In genomic region chr10:7028809-7029166, GRCh38 we compare ENCODE assay signal across 17 cellular contexts.
DNase-seq lines count a peak whose midpoint lies in the region; ATAC-seq, FAIRE-seq and TF ChIP-seq lines count a peak whose summit lies in the region.
"Had no signal": no experiment of that assay in that cellular context is flagged by ENCODE, and none has a peak within 500 bp of the region (broad histone marks: within the 10 kb centered on the region; RNA-seq: fewer than 3 reads in every experiment).

No MANE protein-coding gene starts in this region.

- no peaks in the 10 kb centered on the region for H3K9me1 ChIP-seq in K562 (ENCODE audit: control insufficient read depth, insufficient read depth, low read length)

- H4K20me1 ChIP-seq in GM23338 (replicated peaks; ENCODE audit: insufficient read depth) (no peaks in the 10 kb centered on the region), K562 (replicated peaks; ENCODE audit: control insufficient read depth, insufficient read depth, low read length) (no peaks in the 10 kb centered on the region)
- H4K20me1 ChIP-seq: BLaER1 had no signal

- TF ChIP-seq CTCF in GM23338 (conservative IDR thresholded peaks at IDR 0.05; ENCODE audit: low read depth in 2 of 2): no peak
- no peak for TF ChIP-seq CTCF in K562 (IDR thresholded peaks at IDR 0.05 in 2 of 3, conservative IDR thresholded peaks at IDR 0.05 in 1 of 3; ENCODE audit: insufficient read depth in 2 of 3, low read depth in 1 of 3, low read length in 3 of 3)

- WGBS in right cardiac atrium: 73% methylated on average over 1 of the region's 1 CpG
- 11% methylated on average over 1 of the region's 1 CpG for WGBS in K562 (ENCODE audit: insufficient coverage, low coverage, missing lambda C conversion rate)

- H3K4me1 ChIP-seq in right cardiac atrium (ENCODE audit: control insufficient read depth, insufficient read depth, low read length) (no peaks in the 10 kb centered on the region), GM23338 (ENCODE audit: insufficient read depth) (no peaks in the 10 kb centered on the region), K562 (replicated peaks in 1 of 2; ENCODE audit: control insufficient read depth in 2 of 2, insufficient read depth in 2 of 2, low read length in 2 of 2) (peaks cover 2 to 33% of the 10 kb centered on the region in 2 experiments; a peak in 4 of 5 replicates)

- no peak for TF ChIP-seq RAD21 in K562 (CRISPR knock-in tag; conservative IDR thresholded peaks at IDR 0.05 in 1 of 2, IDR thresholded peaks at IDR 0.05 in 1 of 2)

- in situ Hi-C loops in K562 (cut with MboI): no loop called here

- H3K27ac ChIP-seq in right cardiac atrium (ENCODE audit: low read length) (no peak overlapping the region), GM23338 (ENCODE audit: low read depth) (no peak overlapping the region), K562 (ENCODE audit: extremely low read depth, low read depth, low read length) (peak overlapping the region; percentile 98)
- H3K27ac ChIP-seq: BLaER1, HL-60, PC-9 had no signal

- H3K4me1 Mint-ChIP-seq in GM23338: no peaks in the 10 kb centered on the region; the same call in 2 of the 3 replicates
- peaks cover 56% of the 10 kb centered on the region for H3K4me1 Mint-ChIP-seq in stimulated activated effector memory CD8-positive, alpha-beta T cell treated with anti-CD3 and anti-CD28 coated beads, Interleukin-12 subunit alpha, Interleukin-12 subunit beta, amount 100 ng/mL, for 72 hours

- no peak for TF ChIP-seq EP300 in K562 (IDR thresholded peaks at IDR 0.05; ENCODE audit: low read length)

- intact Hi-C loops in Right ventricle myocardium inferior (cut with DNase I) (no loop called here), right cardiac atrium (cut with DNase I) (no loop called here), K562 (cut with micrococcal nuclease) (loop anchor here (1.0 kb wide), 1 partner anchor 108 kb away; no protein-coding TSS in a partner anchor)

- no peak for TF ChIP-seq POLR2A in K562 (conservative IDR thresholded peaks at IDR 0.05)

- no peak overlapping the region for H3K4me3 Mint-ChIP-seq in GM23338
- H3K4me3 Mint-ChIP-seq in stimulated activated effector memory CD8-positive, alpha-beta T cell treated with anti-CD3 and anti-CD28 coated beads, Interleukin-12 subunit alpha, Interleukin-12 subunit beta, amount 100 ng/mL, for 72 hours: peak overlapping the region; percentile 59

- POLR2A ChIA-PET in K562 (lab: Yijun Ruan, JAX): interaction anchor here (1.0 to 1.7 kb wide), 3 partner anchors 9 to 62 kb away, joined by 3 to 5 read pairs (median 5); no protein-coding TSS in a partner anchor

- peak overlapping the region in 1 of 2 experiments; percentile 66; a peak in 2 of 4 replicates for H3K9ac ChIP-seq in K562 (ENCODE audit: insufficient read depth in 1 of 2, low read depth in 2 of 2, low read length in 2 of 2)
- H3K9ac ChIP-seq: BLaER1 had no signal

- DNase-seq in Right ventricle myocardium inferior (ENCODE audit: missing footprints) (no peak), right cardiac atrium (no peak), GM23338 (ENCODE audit: low spot score) (no peak), K562 (ENCODE audit: extremely low read depth in 1 of 4, low spot score in 3 of 4) (peak in 1 of 4 experiments; percentile 33), DMS153 (lab: John Stamatoyannopoulos, UW) (no peak), globus pallidus (ENCODE audit: low spot score) (no peak)
- DNase-seq in stimulated activated effector memory CD8-positive, alpha-beta T cell treated with anti-CD3 and anti-CD28 coated beads, Interleukin-12 subunit alpha, Interleukin-12 subunit beta, amount 100 ng/mL, for 72 hours (ENCODE audit: low spot score in 2 of 2): no peak
- DNase-seq: GOT3, NCI-H1105, NCI-H1694 treated with DMSO at 0.1 percent for 48 hours, NCI-H345, NCI-H69, PC-9 had no signal

- H2AFZ ChIP-seq in GM23338: peak overlapping the region; percentile 80; the same call in 1 of the 2 replicates
- H2AFZ ChIP-seq in K562 (ENCODE audit: low read depth, low read length): peak overlapping the region; percentile 80
- H2AFZ ChIP-seq: PC-9 had no signal

- no TSS peak for BruUV-seq in K562 (replicated peaks; lab: Mats Ljungman, UMichigan)

- no peaks in the 10 kb centered on the region for H3K36me3 Mint-ChIP-seq in GM23338 (ENCODE audit: low read depth)
- peaks cover 13% of the 10 kb centered on the region for H3K36me3 Mint-ChIP-seq in stimulated activated effector memory CD8-positive, alpha-beta T cell treated with anti-CD3 and anti-CD28 coated beads, Interleukin-12 subunit alpha, Interleukin-12 subunit beta, amount 100 ng/mL, for 72 hours

- H3K27me3 Mint-ChIP-seq in GM23338 (ENCODE audit: insufficient read depth, low read depth, poor library complexity): no peaks in the 10 kb centered on the region

- peak; percentile 44 for ATAC-seq in Right ventricle myocardium inferior
- ATAC-seq in right cardiac atrium: no peak
- ATAC-seq in GM23338: no peak
- ATAC-seq in K562: no peak
- ATAC-seq in stimulated activated effector memory CD8-positive, alpha-beta T cell treated with anti-CD3 and anti-CD28 coated beads, Interleukin-12 subunit alpha, Interleukin-12 subunit beta, amount 100 ng/mL, for 72 hours: no peak
- ATAC-seq: SK-N-SH treated with all-trans-retinoic acid at 6 μM for 48 hours had no signal

- H3K9me3 ChIP-seq in right cardiac atrium (ENCODE audit: control insufficient read depth, low read length) (no peaks in the 10 kb centered on the region), K562 (replicated peaks; ENCODE audit: control insufficient read depth, insufficient read depth, low read depth, low read length) (peaks cover 32% of the 10 kb centered on the region)

- FAIRE-seq in K562 (lab: Jason Lieb, UNC): no peak
- FAIRE-seq: D721Med had no signal

- no peak overlapping the region for H3K27ac Mint-ChIP-seq in GM23338
- H3K27ac Mint-ChIP-seq in stimulated activated effector memory CD8-positive, alpha-beta T cell treated with anti-CD3 and anti-CD28 coated beads, Interleukin-12 subunit alpha, Interleukin-12 subunit beta, amount 100 ng/mL, for 72 hours: peak overlapping the region; percentile 85

- H3K79me2 ChIP-seq in GM23338 (replicated peaks; ENCODE audit: insufficient read depth) (no peaks in the 10 kb centered on the region), K562 (ENCODE audit: control insufficient read depth, insufficient read depth, low read length) (no peaks in the 10 kb centered on the region)

- H3K36me3 ChIP-seq in GM23338 (ENCODE audit: insufficient read depth) (no peaks in the 10 kb centered on the region), K562 (ENCODE audit: control insufficient read depth, insufficient read depth, low read length) (no peaks in the 10 kb centered on the region; the same call in 2 of the 3 replicates)
- H3K36me3 ChIP-seq: BLaER1 had no signal

- H3K4me3 ChIP-seq in right cardiac atrium (ENCODE audit: low read length): no peak overlapping the region
- no peak overlapping the region for H3K4me3 ChIP-seq in GM23338
- H3K4me3 ChIP-seq in K562: no peak overlapping the region
- H3K4me3 ChIP-seq: BLaER1, PC-9 had no signal

- CTCF ChIA-PET in K562 (lab: Yijun Ruan, JAX; ENCODE audit: low intra/inter-chr PET ratio): no interaction called here

- H3K4me2 ChIP-seq in GM23338 (no peak overlapping the region), K562 (ENCODE audit: insufficient read depth, low read length) (peak overlapping the region; percentile 74)
- H3K4me2 ChIP-seq: BLaER1, PC-9 had no signal

- 0 out of 2 replicates have a peak, but pooled peaks cover 3% of the 10 kb centered on the region for H3K9me2 ChIP-seq in GM23338 (ENCODE audit: insufficient read depth)

- H3F3A ChIP-seq in GM23338 (replicated peaks; ENCODE audit: low read depth): no peaks in the 10 kb centered on the region

- H3K9me3 Mint-ChIP-seq in GM23338: peaks cover 4% of the 10 kb centered on the region; the same call in 2 of the 3 replicates
- H3K9me3 Mint-ChIP-seq in stimulated activated effector memory CD8-positive, alpha-beta T cell treated with anti-CD3 and anti-CD28 coated beads, Interleukin-12 subunit alpha, Interleukin-12 subunit beta, amount 100 ng/mL, for 72 hours: peaks cover 14% of the 10 kb centered on the region

- no peaks in the 10 kb centered on the region for H3K27me3 ChIP-seq in right cardiac atrium (ENCODE audit: control insufficient read depth, insufficient read depth)
- no peaks in the 10 kb centered on the region for H3K27me3 ChIP-seq in GM23338 (ENCODE audit: insufficient read depth)
- H3K27me3 ChIP-seq in K562 (ENCODE audit: control insufficient read depth in 2 of 2, insufficient read depth in 2 of 2, low read length in 2 of 2): no peaks in the 10 kb centered on the region
- H3K27me3 ChIP-seq: BLaER1 had no signal

TF ChIP-seq in GM23338, 12 proteins besides CTCF, POLR2A, EP300 and RAD21:
- TF ChIP-seq ZNF114 (CRISPR knock-in tag; IDR thresholded peaks at IDR 0.05) (no peak), ETS1 (IDR thresholded peaks at IDR 0.05) (no peak), CREB1 (CRISPR knock-in tag; IDR thresholded peaks at IDR 0.05; ENCODE audit: low read depth) (no peak), POLR2AphosphoS5 (IDR thresholded peaks at IDR 0.05; ENCODE audit: low read depth) (no peak)
TF ChIP-seq in GM23338: peak in this region for 0.

TF ChIP-seq in K562, 482 proteins besides CTCF, POLR2A, EP300 and RAD21 (continues in another document):
- TF ChIP-seq ZNF354B (CRISPR knock-in tag; IDR thresholded peaks at IDR 0.05) (no peak), ZNF707 (CRISPR knock-in tag; conservative IDR thresholded peaks at IDR 0.05) (no peak)
- TF ChIP-seq, protein P1, sequence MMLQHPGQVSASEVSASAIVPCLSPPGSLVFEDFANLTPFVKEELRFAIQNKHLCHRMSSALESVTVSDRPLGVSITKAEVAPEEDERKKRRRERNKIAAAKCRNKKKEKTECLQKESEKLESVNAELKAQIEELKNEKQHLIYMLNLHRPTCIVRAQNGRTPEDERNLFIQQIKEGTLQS (IDR thresholded peaks at IDR 0.05): no peak
- TF ChIP-seq, protein P1 (CRISPR knock-in tag; conservative IDR thresholded peaks at IDR 0.05): no peak
